8 cellular contexts compared by ENCODE assay signal in the genomic region with DNA sequence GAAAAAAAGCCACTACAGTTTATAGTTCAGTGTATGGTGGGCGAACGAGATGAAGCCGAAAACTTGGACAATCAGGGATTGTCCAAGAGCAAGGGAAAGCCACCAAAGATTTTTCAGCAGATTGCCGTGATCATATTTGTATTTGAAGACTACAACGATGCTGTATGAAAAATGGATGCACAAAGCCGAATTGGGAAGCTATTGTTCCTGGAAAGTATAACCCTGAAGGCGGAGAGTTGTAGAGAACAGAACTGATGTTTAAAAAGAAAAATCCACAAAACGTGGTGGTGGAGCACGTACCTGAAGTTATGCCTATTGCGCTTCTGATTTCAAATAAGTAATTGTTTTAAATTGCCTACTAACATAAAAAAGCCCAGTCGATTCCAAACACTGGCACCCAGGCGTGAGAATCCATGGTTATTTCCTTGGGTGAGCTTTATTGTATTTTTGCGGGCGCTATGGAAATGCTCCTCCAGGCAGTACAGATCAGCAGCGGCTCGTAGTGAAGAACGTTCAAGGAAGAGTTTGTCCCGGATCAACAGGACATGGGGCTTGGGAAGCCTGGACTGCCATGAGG. TPM values are rescaled to one million over a fixed set of nuclear protein-coding genes. Genes with fewer than 3 reads are reported as not detected.
DNase-seq lines count a peak whose midpoint lies in the region; ATAC-seq, FAIRE-seq and TF ChIP-seq lines count a peak whose summit lies in the region.

No MANE protein-coding gene starts in this region.

- H3K27ac ChIP-seq in endothelial cell of umbilical vein (ENCODE audit: insufficient read depth, low read depth, low read length): peak overlapping the region; percentile 71
- H3K27ac ChIP-seq in psoas muscle: peak overlapping the region; percentile 83

- BruUV-seq in endothelial cell of umbilical vein (replicated peaks; lab: Mats Ljungman, UMichigan): TSS peak; percentile 56

- dilution Hi-C loops in endothelial cell of umbilical vein (cut with MboI; ENCODE audit: extremely low pct_ligation_motif_present, low sequenced_read_pairs): no loop called here

- H3K9ac ChIP-seq in endothelial cell of umbilical vein (replicated peaks; ENCODE audit: extremely low read depth, insufficient read depth, low read length): peak overlapping the region; percentile 84

- no peak for FAIRE-seq in endothelial cell of umbilical vein (lab: Jason Lieb, UNC)
- FAIRE-seq in GM19239 (lab: Jason Lieb, UNC): no peak

- H3K27ac Mint-ChIP-seq in osteocyte (ENCODE audit: unreplicated experiment): no peak overlapping the region

- H3K27me3 ChIP-seq in GM06990 (replicated peaks; ENCODE audit: control insufficient read depth, insufficient read depth, low read length): no peaks in the 10 kb centered on the region
- no peaks in the 10 kb centered on the region for H3K27me3 ChIP-seq in endothelial cell of umbilical vein (ENCODE audit: control insufficient read depth in 2 of 2, insufficient read depth in 2 of 2, low read length in 2 of 2)
- H3K27me3 ChIP-seq in psoas muscle (ENCODE audit: insufficient read depth in 3 of 3, low read length in 2 of 3): no peaks in the 10 kb centered on the region

- H3K9me1 ChIP-seq in endothelial cell of umbilical vein (replicated peaks; ENCODE audit: control insufficient read depth, extremely low read depth, insufficient read depth, low read length): no peaks in the 10 kb centered on the region

- TF ChIP-seq POLR2A in NB4 (IDR thresholded peaks at IDR 0.05; ENCODE audit: extremely low read depth, insufficient read length) (no peak), endothelial cell of umbilical vein (IDR thresholded peaks at IDR 0.05; ENCODE audit: low read depth, low read length) (no peak)

- H2AFZ ChIP-seq in endothelial cell of umbilical vein (ENCODE audit: low read depth, low read length): peak overlapping the region; percentile 55

- H3K4me1 ChIP-seq in endothelial cell of umbilical vein (ENCODE audit: control insufficient read depth, extremely low read depth, insufficient read depth, low read length): peaks cover 22% of the 10 kb centered on the region
- H3K4me1 ChIP-seq in psoas muscle: peaks cover 26% of the 10 kb centered on the region

- H3K4me1 Mint-ChIP-seq in osteocyte (ENCODE audit: unreplicated experiment): peaks cover 25% of the 10 kb centered on the region

- DNase-seq in GM06990 (ENCODE audit: extremely low read depth, insufficient read length) (peak; percentile 7), NB4 (ENCODE audit: low read depth) (no peak), endothelial cell of umbilical vein (ENCODE audit: low read depth, low spot score) (no peak), psoas muscle (no peak), GM19239 (ENCODE audit: insufficient read length, low spot score) (no peak), osteocyte (ENCODE audit: extremely low spot score, unreplicated experiment) (no peak)

- no peaks in the 10 kb centered on the region for H3K9me3 Mint-ChIP-seq in osteocyte (ENCODE audit: unreplicated experiment)

- H3K4me3 ChIP-seq in GM06990 (replicated peaks; ENCODE audit: low read depth, low read length) (peak overlapping the region; percentile 87), NB4 (ENCODE audit: low read depth, low read length) (peak overlapping the region; percentile 96), endothelial cell of umbilical vein (replicated peaks in 1 of 3; ENCODE audit: insufficient read depth in 1 of 3, low read depth in 1 of 3, low read length in 3 of 3) (peak overlapping the region; percentile 48 to 90 (median 57)), psoas muscle (peak overlapping the region; percentile 79)

- WGBS in psoas muscle, 3 donors: 1 to 7% (median 5%) methylated on average over 18 of the region's 18 CpGs

- peaks cover 1% of the 10 kb centered on the region for H3K36me3 Mint-ChIP-seq in osteocyte (ENCODE audit: unreplicated experiment)

- no peaks in the 10 kb centered on the region for H3K27me3 Mint-ChIP-seq in osteocyte (ENCODE audit: unreplicated experiment)

- ATAC-seq in psoas muscle: no peak
- no peak for ATAC-seq in HG02970 (IDR thresholded peaks at IDR 0.05; ENCODE audit: low FRiP score, unreplicated experiment)
- no peak for ATAC-seq in esophagus mucosa

- no peak overlapping the region for H3K4me3 Mint-ChIP-seq in osteocyte (ENCODE audit: unreplicated experiment)

- H3K36me3 ChIP-seq in GM06990 (ENCODE audit: control insufficient read depth, insufficient read depth, low read length): no peaks in the 10 kb centered on the region; the same call in 1 of the 2 replicates
- no peaks in the 10 kb centered on the region for H3K36me3 ChIP-seq in endothelial cell of umbilical vein (ENCODE audit: control insufficient read depth in 2 of 2, extremely low read depth in 1 of 2, insufficient read depth in 2 of 2, low read length in 2 of 2)
- peaks cover under 1 to 4% of the 10 kb centered on the region in 2 donors for H3K36me3 ChIP-seq in psoas muscle (ENCODE audit: insufficient read depth in 1 of 2, low read depth in 1 of 2)

- TF ChIP-seq CTCF in GM06990 (IDR thresholded peaks at IDR 0.05; ENCODE audit: insufficient read depth, low read length, poor library complexity, severe bottlenecking): no peak
- TF ChIP-seq CTCF in NB4 (IDR thresholded peaks at IDR 0.05; ENCODE audit: low read depth, low read length): no peak
- TF ChIP-seq CTCF in endothelial cell of umbilical vein (IDR thresholded peaks at IDR 0.05; ENCODE audit: extremely low read depth in 1 of 2, insufficient read depth in 1 of 2, low read depth in 1 of 2, low read length in 2 of 2): no peak
- TF ChIP-seq CTCF in psoas muscle (IDR thresholded peaks at IDR 0.05): no peak
- no peak for TF ChIP-seq CTCF in osteocyte (IDR thresholded peaks at IDR 0.05)

- CTCF ChIA-PET in endothelial cell of umbilical vein (lab: Charles Lee): interaction anchor here (0.9 to 2.4 kb wide), 4 partner anchors 346 to 850 kb away, joined by 3 to 13 read pairs (median 8); a partner anchor contains a TSS

- no peaks in the 10 kb centered on the region for H4K20me1 ChIP-seq in endothelial cell of umbilical vein (replicated peaks; ENCODE audit: control insufficient read depth, extremely low read depth, insufficient read depth, low read length)

- peaks cover 50% of the 10 kb centered on the region for H3K79me2 ChIP-seq in endothelial cell of umbilical vein (ENCODE audit: control insufficient read depth, insufficient read depth, low read length)

- intact Hi-C loops in endothelial cell of umbilical vein (cut with micrococcal nuclease) (loop anchor here (1.0 to 10.0 kb wide), 8 partner anchors 70 to 1988 kb away; a partner anchor contains a TSS), psoas muscle (cut with DNase I) (loop anchor here in 1 of 2 donors (5.0 kb wide), 1 partner anchor 492 kb away; no protein-coding TSS in a partner anchor)

- POLR2A ChIA-PET in endothelial cell of umbilical vein (lab: Charles Lee): no interaction called here

- H3K4me2 ChIP-seq in endothelial cell of umbilical vein (ENCODE audit: insufficient read depth, low read length): peak overlapping the region; percentile 95

- H3K9me3 ChIP-seq in endothelial cell of umbilical vein (replicated peaks; ENCODE audit: control insufficient read depth, insufficient read depth, low read length): no peaks in the 10 kb centered on the region
- H3K9me3 ChIP-seq in psoas muscle: no peaks in the 10 kb centered on the region

TF ChIP-seq in endothelial cell of umbilical vein, 7 proteins besides CTCF, POLR2A, EP300 and RAD21:
- TF ChIP-seq POLR2AphosphoS5 (IDR thresholded peaks at IDR 0.05; ENCODE audit: insufficient read depth, low read depth, low read length) (no peak), JUN (IDR thresholded peaks at IDR 0.05; ENCODE audit: borderline replicate concordance, insufficient read depth, insufficient read length, low read depth) (no peak), FOS (IDR thresholded peaks at IDR 0.05; ENCODE audit: borderline replicate concordance, insufficient read depth, low read length) (no peak), GATA2 (IDR thresholded peaks at IDR 0.05; ENCODE audit: insufficient read depth, insufficient read length, low read depth, low read length) (no peak), MYC (IDR thresholded peaks at IDR 0.05; ENCODE audit: low read depth, low read length) (no peak), EZH2 (IDR thresholded peaks at IDR 0.05; ENCODE audit: borderline replicate concordance, low read depth, low read length, severe bottlenecking) (no peak)
- TF ChIP-seq, protein P1, sequence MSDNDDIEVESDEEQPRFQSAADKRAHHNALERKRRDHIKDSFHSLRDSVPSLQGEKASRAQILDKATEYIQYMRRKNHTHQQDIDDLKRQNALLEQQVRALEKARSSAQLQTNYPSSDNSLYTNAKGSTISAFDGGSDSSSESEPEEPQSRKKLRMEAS (IDR thresholded peaks at IDR 0.05; ENCODE audit: insufficient read depth, insufficient read length): no peak

RNA-seq across cellular contexts. Expression of a gene that starts 0.8 kb away (rescaled TPM):
- total RNA-seq in endothelial cell of umbilical vein (175 and 184 TPM in 2 replicates), psoas muscle (10 to 100 TPM; 50.8 to 89.1 (median 62.8) TPM), esophagus mucosa (166 TPM), osteocyte (237 and 246 TPM in 2 replicates)
- polyA plus RNA-seq in endothelial cell of umbilical vein (32.0 and 39.1 TPM in 2 replicates), psoas muscle (100 to 1,000 TPM in 2 of 3 donors, 10 to 100 TPM in 1; 56.4 to 152 (median 103) TPM)
- polyA plus RNA-seq in endothelial cell of umbilical vein (2011; cell fraction: cytosol; rRNA removed): 75.4 and 75.7 TPM in 2 replicates
- 88.6 and 119 TPM in 2 replicates for polyA plus RNA-seq in endothelial cell of umbilical vein (2011; cell fraction: nucleus; rRNA removed)
- 103 and 163 TPM in 2 replicates for polyA plus RNA-seq in endothelial cell of umbilical vein (2012)
- 61.8 and 70.3 TPM in 2 replicates for polyA minus RNA-seq in endothelial cell of umbilical vein
- polyA minus RNA-seq in endothelial cell of umbilical vein (2011; cell fraction: cytosol; rRNA and poly(A)+ RNA removed): 215 TPM
- polyA minus RNA-seq in endothelial cell of umbilical vein (2011; cell fraction: nucleus; rRNA and poly(A)+ RNA removed): 64.0 and 85.6 TPM in 2 replicates
